19 cellular contexts compared by ENCODE assay signal in genomic region chr12:114932806-114933205, GRCh38.
"Had no signal": no experiment of that assay in that cellular context is flagged by ENCODE, and none has a peak within 500 bp of the region (broad histone marks: within the 10 kb centered on the region; RNA-seq: fewer than 3 reads in every experiment).

No MANE protein-coding gene starts in this region.

- FAIRE-seq: endometrium, islet of Langerhans had no signal

- H3K4me3 ChIP-seq: esophagus muscularis mucosa, gastrocnemius medialis, heart right ventricle, mucosa of descending colon, right atrium auricular region, suprapubic skin, thyroid gland, upper lobe of left lung, vagina had no signal

- H3K27me3 ChIP-seq: esophagus muscularis mucosa, gastrocnemius medialis, heart right ventricle, neutrophil, right atrium auricular region, suprapubic skin, thyroid gland, upper lobe of left lung, vagina had no signal

- DNase-seq: effector memory CD4-positive, alpha-beta T cell; heart right ventricle; hypothalamus; mucosa of descending colon; naive thymus-derived CD8-positive, alpha-beta T cell; stimulated activated CD4-positive, alpha-beta T cell treated with anti-CD3 and anti-CD28 coated beads, Interleukin-4, amount 100 ng/mL, for 1 hour; stimulated activated CD8-positive, alpha-beta memory T cell treated with anti-CD3 and anti-CD28 coated beads, Interleukin-4, amount 100 ng/mL, for 48 hours; stimulated activated naive CD8-positive, alpha-beta T cell treated with anti-CD3 and anti-CD28 coated beads, Interleukin-15, Interleukin-2, amounts not matched to agents 100 U/mL and 50 U/mL, for 24 hours; thyroid gland; upper lobe of left lung had no signal

- H3K9me3 ChIP-seq: mucosa of descending colon, neutrophil, suprapubic skin, thyroid gland, vagina had no signal

- H3K27ac ChIP-seq: esophagus muscularis mucosa, heart right ventricle, neutrophil, right atrium auricular region, suprapubic skin, thyroid gland, upper lobe of left lung, vagina had no signal

- ATAC-seq: naive thymus-derived CD8-positive, alpha-beta T cell; stimulated activated effector memory CD8-positive, alpha-beta T cell treated with anti-CD3 and anti-CD28 coated beads, Interleukin-12 subunit alpha, Interleukin-12 subunit beta, amount 100 ng/mL, for 72 hours; stimulated activated naive CD8-positive, alpha-beta T cell treated with anti-CD3 and anti-CD28 coated beads, Interleukin-15, Interleukin-2, amounts not matched to agents 100 U/mL and 50 U/mL, for 24 hours had no signal

- H3K4me1 ChIP-seq: esophagus muscularis mucosa, gastrocnemius medialis, heart right ventricle, right atrium auricular region, suprapubic skin, thyroid gland, vagina had no signal

- H3K36me3 ChIP-seq: esophagus muscularis mucosa, gastrocnemius medialis, heart right ventricle, neutrophil, right atrium auricular region, suprapubic skin, thyroid gland, upper lobe of left lung, vagina had no signal
